In the genomic region with DNA sequence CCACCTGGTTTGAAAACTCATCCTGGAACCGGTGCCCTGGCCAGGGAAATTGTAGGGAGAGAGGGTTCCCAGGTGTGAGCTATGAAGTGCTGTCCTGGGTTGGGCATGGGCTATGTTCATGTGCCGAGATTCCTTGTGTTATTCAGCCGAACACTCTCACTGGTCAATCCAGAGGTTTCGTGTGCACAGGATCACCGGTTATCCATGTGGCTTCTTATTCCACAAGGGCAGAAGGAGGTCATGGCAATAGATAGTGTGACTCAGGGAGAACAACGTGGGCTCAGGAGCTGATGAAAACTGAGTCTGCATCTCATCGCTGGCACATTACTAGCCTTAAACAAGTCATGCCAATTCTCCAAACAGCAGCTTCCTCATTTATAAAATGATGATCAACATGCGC, we compare ENCODE assay signal across 19 cellular contexts.
DNase-seq lines count a peak whose midpoint lies in the region; ATAC-seq and TF ChIP-seq lines count a peak whose summit lies in the region.
"Had no signal": no experiment of that assay in that cellular context is flagged by ENCODE, and none has a peak within 500 bp of the region (broad histone marks: within the 10 kb centered on the region; RNA-seq: fewer than 3 reads in every experiment).

No MANE protein-coding gene starts in this region.

- TF ChIP-seq EP300 in tibial nerve (IDR thresholded peaks at IDR 0.05) = no peak

- no peak overlapping the region for H3K9ac ChIP-seq in fibroblast of lung (ENCODE audit: insufficient read depth, low read length)

- peak overlapping the region; percentile 21 for H3K4me2 ChIP-seq in fibroblast of lung (ENCODE audit: extremely low read depth, insufficient read depth, low read length)

- H3K36me3 Mint-ChIP-seq in stimulated activated memory B cell treated with anti-CD40 and anti-IgM and Interleukin-4, amounts not matched to agents 10 μg/mL and 1 μg/mL and 100 μg/mL, for 72 hours = no peaks in the 10 kb centered on the region
- no peaks in the 10 kb centered on the region for H3K36me3 Mint-ChIP-seq in natural killer cell treated with Interleukin-12 subunit alpha and Interleukin-12 subunit beta and Interleukin-15 and Interleukin-18, amount 100 ng/mL, for 72 hours
- H3K36me3 Mint-ChIP-seq: naive thymus-derived CD8-positive, alpha-beta T cell had no signal

- H3K79me2 ChIP-seq in fibroblast of lung (ENCODE audit: control insufficient read depth, insufficient read depth, low read length) = no peaks in the 10 kb centered on the region

- H3K4me3 ChIP-seq in AG04450 (ENCODE audit: low read depth, low read length) (no peak overlapping the region), MG63 (no peak overlapping the region), fibroblast of lung (replicated peaks in 1 of 4; ENCODE audit: control extremely low read depth in 1 of 4, insufficient read depth in 1 of 4, low read depth in 3 of 4, low read length in 4 of 4) (no peak overlapping the region), tibial nerve (no peak overlapping the region)
- H3K4me3 ChIP-seq: vagina had no signal

- H3K4me1 Mint-ChIP-seq in stimulated activated memory B cell treated with anti-CD40 and anti-IgM and Interleukin-4, amounts not matched to agents 10 μg/mL and 1 μg/mL and 100 μg/mL, for 72 hours = no peaks in the 10 kb centered on the region
- H3K4me1 Mint-ChIP-seq in natural killer cell treated with Interleukin-12 subunit alpha and Interleukin-12 subunit beta and Interleukin-15 and Interleukin-18, amount 100 ng/mL, for 72 hours (ENCODE audit: low read depth in 2 of 2) = no peaks in the 10 kb centered on the region
- H3K4me1 Mint-ChIP-seq: naive thymus-derived CD8-positive, alpha-beta T cell had no signal

- H3K36me3 ChIP-seq in MG63 = no peaks in the 10 kb centered on the region; the same call in 1 of the 2 replicates
- H3K36me3 ChIP-seq in fibroblast of lung (ENCODE audit: control insufficient read depth, insufficient read depth, low read length) = no peaks in the 10 kb centered on the region
- H3K36me3 ChIP-seq in tibial nerve = no peaks in the 10 kb centered on the region
- H3K36me3 ChIP-seq: vagina had no signal

- H3K9me3 ChIP-seq in AG04450 (ENCODE audit: control insufficient read depth, insufficient read depth, low read length) (no peaks in the 10 kb centered on the region), MG63 (peaks cover 10% of the 10 kb centered on the region), fibroblast of lung (ENCODE audit: control insufficient read depth, insufficient read depth, low read depth, low read length) (no peaks in the 10 kb centered on the region), tibial nerve (no peaks in the 10 kb centered on the region)
- H3K9me3 ChIP-seq: vagina had no signal

- TF ChIP-seq CTCF in AG04450 (IDR thresholded peaks at IDR 0.05; ENCODE audit: low read depth, low read length) = no peak
- TF ChIP-seq CTCF in fibroblast of lung (conservative IDR thresholded peaks at IDR 0.05 in 1 of 2, IDR thresholded peaks at IDR 0.05 in 1 of 2; ENCODE audit: low read depth in 1 of 2, low read length in 2 of 2) = no peak
- no peak for TF ChIP-seq CTCF in tibial nerve (IDR thresholded peaks at IDR 0.05)

- H3K4me3 Mint-ChIP-seq in stimulated activated memory B cell treated with anti-CD40 and anti-IgM and Interleukin-4, amounts not matched to agents 10 μg/mL and 1 μg/mL and 100 μg/mL, for 72 hours = no peak overlapping the region
- H3K4me3 Mint-ChIP-seq in natural killer cell treated with Interleukin-12 subunit alpha and Interleukin-12 subunit beta and Interleukin-15 and Interleukin-18, amount 100 ng/mL, for 72 hours = no peak overlapping the region
- H3K4me3 Mint-ChIP-seq: effector memory CD8-positive, alpha-beta T cell; naive thymus-derived CD8-positive, alpha-beta T cell had no signal

- peak overlapping the region; percentile 89 for H3K27ac ChIP-seq in AG04450 (ENCODE audit: low read depth, low read length)
- peak overlapping the region; percentile 83 for H3K27ac ChIP-seq in fibroblast of lung (ENCODE audit: insufficient read depth, low read length)
- no peak overlapping the region for H3K27ac ChIP-seq in tibial nerve
- H3K27ac ChIP-seq: vagina, VCaP had no signal

- ATAC-seq in stimulated activated memory B cell treated with anti-CD40 and anti-IgM and Interleukin-4, amounts not matched to agents 10 μg/mL and 1 μg/mL and 100 μg/mL, for 72 hours = no peak
- no peak for ATAC-seq in natural killer cell treated with Interleukin-12 subunit alpha and Interleukin-12 subunit beta and Interleukin-15 and Interleukin-18, amount 100 ng/mL, for 72 hours
- ATAC-seq: effector memory CD8-positive, alpha-beta T cell; naive thymus-derived CD8-positive, alpha-beta T cell had no signal

- H3K27ac Mint-ChIP-seq in stimulated activated memory B cell treated with anti-CD40 and anti-IgM and Interleukin-4, amounts not matched to agents 10 μg/mL and 1 μg/mL and 100 μg/mL, for 72 hours = no peak overlapping the region
- no peak overlapping the region for H3K27ac Mint-ChIP-seq in natural killer cell treated with Interleukin-12 subunit alpha and Interleukin-12 subunit beta and Interleukin-15 and Interleukin-18, amount 100 ng/mL, for 72 hours
- H3K27ac Mint-ChIP-seq: effector memory CD8-positive, alpha-beta T cell; naive thymus-derived CD8-positive, alpha-beta T cell had no signal

- peaks cover 27% of the 10 kb centered on the region for H3K4me1 ChIP-seq in fibroblast of lung (ENCODE audit: control insufficient read depth, extremely low read depth, insufficient read depth, low read length)
- no peaks in the 10 kb centered on the region for H3K4me1 ChIP-seq in tibial nerve

- peaks cover 44% of the 10 kb centered on the region for H3K27me3 Mint-ChIP-seq in stimulated activated memory B cell treated with anti-CD40 and anti-IgM and Interleukin-4, amounts not matched to agents 10 μg/mL and 1 μg/mL and 100 μg/mL, for 72 hours
- peaks cover 11 to 14% of the 10 kb centered on the region in 2 donors for H3K27me3 Mint-ChIP-seq in natural killer cell treated with Interleukin-12 subunit alpha and Interleukin-12 subunit beta and Interleukin-15 and Interleukin-18, amount 100 ng/mL, for 72 hours

- H2AFZ ChIP-seq in fibroblast of lung (ENCODE audit: low read length) = no peak overlapping the region

- 82 to 86% methylated on average over 8 of the region's 8 CpGs for WGBS in tibial nerve, 2 donors

- H4K20me1 ChIP-seq in fibroblast of lung (ENCODE audit: control insufficient read depth, extremely low read depth, insufficient read depth, low read length) = no peaks in the 10 kb centered on the region

- no peaks in the 10 kb centered on the region for H3K9me3 Mint-ChIP-seq in stimulated activated memory B cell treated with anti-CD40 and anti-IgM and Interleukin-4, amounts not matched to agents 10 μg/mL and 1 μg/mL and 100 μg/mL, for 72 hours
- no peaks in the 10 kb centered on the region for H3K9me3 Mint-ChIP-seq in natural killer cell treated with Interleukin-12 subunit alpha and Interleukin-12 subunit beta and Interleukin-15 and Interleukin-18, amount 100 ng/mL, for 72 hours
- H3K9me3 Mint-ChIP-seq: effector memory CD8-positive, alpha-beta T cell; naive thymus-derived CD8-positive, alpha-beta T cell had no signal

- TF ChIP-seq POLR2A in tibial nerve (IDR thresholded peaks at IDR 0.05) = no peak

- DNase-seq in AG04450 (ENCODE audit: low read depth, low spot score) (peak; percentile 16), MG63 (peak; percentile 87), fibroblast of lung (ENCODE audit: low read depth in 2 of 2) (peak in 1 of 2 donors; percentile 75), myocyte (ENCODE audit: low read depth) (peak; percentile 66), tibial nerve (ENCODE audit: low spot score in 2 of 2) (no peak), SW 1271 (lab: John Stamatoyannopoulos, UW) (no peak)
- no peak for DNase-seq in natural killer cell treated with Interleukin-12 subunit alpha and Interleukin-12 subunit beta and Interleukin-15 and Interleukin-18, amount 100 ng/mL, for 72 hours (ENCODE audit: low spot score)
- DNase-seq: ACHN; activated naive CD4-positive, alpha-beta T cell; COR-L47; effector memory CD8-positive, alpha-beta T cell; kidney; naive thymus-derived CD8-positive, alpha-beta T cell; NCI-H446 treated with DMSO at 0.1 percent for 48 hours; retina; stimulated activated CD4-positive, alpha-beta T cell treated with anti-CD3 and anti-CD28 coated beads, Interleukin-4, amount 100 ng/mL, for 4 hours had no signal

- POLR2A ChIA-PET in AG04450 (lab: Yijun Ruan, JAX) = interaction anchor here (0.5 to 1.5 kb wide), 7 partner anchors 11 to 63 kb away, joined by 3 to 31 read pairs (median 4); no protein-coding TSS in a partner anchor

- H3K27me3 ChIP-seq in AG04450 (ENCODE audit: control insufficient read depth, insufficient read depth, low read length) (no peaks in the 10 kb centered on the region), MG63 (no peaks in the 10 kb centered on the region), fibroblast of lung (ENCODE audit: control insufficient read depth, insufficient read depth, low read length) (no peaks in the 10 kb centered on the region), tibial nerve (no peaks in the 10 kb centered on the region)
- H3K27me3 ChIP-seq: vagina had no signal

- CTCF ChIA-PET in AG04450 (lab: Charles Lee) = interaction anchor here (1.1 to 2.0 kb wide), 5 partner anchors 14 to 506 kb away, joined by 3 to 9 read pairs (median 5); no protein-coding TSS in a partner anchor

Comparison
In these comparisons a context has a peak if more than half of its experiments do, and no peak if none do; other contexts are left out.
1. DNase-seq: peak in AG04450 (single experiment), MG63 (single experiment) and myocyte (single experiment); none in tibial nerve (0 of 2), SW 1271 (0 of 2) and natural killer cell treated with Interleukin-12 subunit alpha and Interleukin-12 subunit beta and Interleukin-15 and Interleukin-18, amount 100 ng/mL, for 72 hours (single experiment).
2. H3K27ac ChIP-seq: peak in AG04450 (single experiment) and fibroblast of lung (single experiment); none in tibial nerve (0 of 4).